ENCODE assay signal across 1 cellular context in genomic region chr3:195715134-195715533, GRCh38.
TF ChIP-seq lines count a peak whose summit lies in the region.

No MANE protein-coding gene starts in this region.

TF ChIP-seq in SK-N-SH, 30 proteins besides CTCF, POLR2A, EP300 and RAD21 (continued from another document):
- TF ChIP-seq USF2 (IDR thresholded peaks at IDR 0.05; ENCODE audit: borderline replicate concordance, low read depth, low read length), result no peak
